ENCODE assay signal across 9 cellular contexts in genomic region chr4:57109847-57110634, GRCh38. TPM values are rescaled to one million over a fixed set of nuclear protein-coding genes. Genes with fewer than 3 reads are reported as not detected.
A peak's percentile ranks its signal among the peaks of the same experiment; 100 is the strongest.
DNase-seq lines count a peak whose midpoint lies in the region; ATAC-seq, FAIRE-seq and TF ChIP-seq lines count a peak whose summit lies in the region.
"Had no signal": no experiment of that assay in that cellular context is flagged by ENCODE, and none has a peak within 500 bp of the region (broad histone marks: within the 10 kb centered on the region; RNA-seq: fewer than 3 reads in every experiment).

A gene with protein sequence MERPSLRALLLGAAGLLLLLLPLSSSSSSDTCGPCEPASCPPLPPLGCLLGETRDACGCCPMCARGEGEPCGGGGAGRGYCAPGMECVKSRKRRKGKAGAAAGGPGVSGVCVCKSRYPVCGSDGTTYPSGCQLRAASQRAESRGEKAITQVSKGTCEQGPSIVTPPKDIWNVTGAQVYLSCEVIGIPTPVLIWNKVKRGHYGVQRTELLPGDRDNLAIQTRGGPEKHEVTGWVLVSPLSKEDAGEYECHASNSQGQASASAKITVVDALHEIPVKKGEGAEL (minus strand): TSS chr4:57110385. CDS start chr4:57110351, 34 bp downstream.

- H3K27me3 ChIP-seq in ACC112 (ENCODE audit: insufficient read depth, low read length) (no peaks in the 10 kb centered on the region), gastroesophageal sphincter (no peaks in the 10 kb centered on the region)

- H3K36me3 Mint-ChIP-seq in activated T-helper 17 cell treated with anti-CD3 and anti-CD28 coated beads, Interleukin-2, amount 50 U/mL, for 72 hours (ENCODE audit: low read depth): peaks cover 5% of the 10 kb centered on the region
- H3K36me3 Mint-ChIP-seq in nephron progenitor cell (ENCODE audit: low read depth): no peaks in the 10 kb centered on the region

- H3K27ac ChIP-seq in ACC112 (ENCODE audit: low read depth, low read length): peak within 1 kb of the TSS; percentile 96
- peak within 1 kb of the TSS; percentile 93 to 99 (median 98) for H3K27ac ChIP-seq in gastroesophageal sphincter

- H3K4me1 ChIP-seq in ACC112 (ENCODE audit: control insufficient read depth, insufficient read depth, low read length, unreplicated experiment): peaks cover 25% of the 10 kb centered on the region
- H3K4me1 ChIP-seq in gastroesophageal sphincter: peaks cover 0 to 48% (median 0%) of the 10 kb centered on the region in 3 donors

- H3K4me3 ChIP-seq in ACC112 (ENCODE audit: low read depth, low read length) (peak within 1 kb of the TSS; percentile 95), gastroesophageal sphincter (peak within 1 kb of the TSS; percentile 76 to 96)

- peak in 3 of 4 experiments; percentile 29 to 63 (median 30) for TF ChIP-seq CTCF in gastroesophageal sphincter (IDR thresholded peaks at IDR 0.05)
- no peak for TF ChIP-seq CTCF in nephron progenitor cell (IDR thresholded peaks at IDR 0.05)

- H3K9me3 ChIP-seq in gastroesophageal sphincter: no peaks in the 10 kb centered on the region

- H3K4me1 Mint-ChIP-seq in activated T-helper 17 cell treated with anti-CD3 and anti-CD28 coated beads, Interleukin-2, amount 50 U/mL, for 72 hours: peaks cover 9% of the 10 kb centered on the region
- peaks cover 18% of the 10 kb centered on the region for H3K4me1 Mint-ChIP-seq in nephron progenitor cell

- peaks cover 47% of the 10 kb centered on the region for H3K79me2 ChIP-seq in ACC112 (ENCODE audit: control insufficient read depth, insufficient read depth, low read length, unreplicated experiment)

- H3K27ac Mint-ChIP-seq in activated T-helper 17 cell treated with anti-CD3 and anti-CD28 coated beads, Interleukin-2, amount 50 U/mL, for 72 hours: no peak within 1 kb of the TSS
- no peak within 1 kb of the TSS for H3K27ac Mint-ChIP-seq in nephron progenitor cell

- peak within 1 kb of the TSS; percentile 96 for H2AFZ ChIP-seq in ACC112 (ENCODE audit: low read length, unreplicated experiment)

- H3K27me3 Mint-ChIP-seq in activated T-helper 17 cell treated with anti-CD3 and anti-CD28 coated beads, Interleukin-2, amount 50 U/mL, for 72 hours: peaks cover 70% of the 10 kb centered on the region
- H3K27me3 Mint-ChIP-seq in nephron progenitor cell (ENCODE audit: low read depth, poor library complexity): peaks cover 70% of the 10 kb centered on the region

- peak within 1 kb of the TSS; percentile 81 for H3K4me3 Mint-ChIP-seq in activated T-helper 17 cell treated with anti-CD3 and anti-CD28 coated beads, Interleukin-2, amount 50 U/mL, for 72 hours
- peak within 1 kb of the TSS; percentile 92 for H3K4me3 Mint-ChIP-seq in nephron progenitor cell

- ATAC-seq in GM18502 (IDR thresholded peaks at IDR 0.05; ENCODE audit: poor library complexity, unreplicated experiment): peak; percentile 45
- peak; percentile 21 for ATAC-seq in activated T-helper 17 cell treated with anti-CD3 and anti-CD28 coated beads, Interleukin-2, amount 50 U/mL, for 72 hours (replicated peaks)
- ATAC-seq in gastroesophageal sphincter: peak; percentile 93
- ATAC-seq in HG03045 (IDR thresholded peaks at IDR 0.05; ENCODE audit: unreplicated experiment): no peak
- ATAC-seq: HCT116 had no signal

- no peak for TF ChIP-seq EP300 in gastroesophageal sphincter (IDR thresholded peaks at IDR 0.05)

- peak; percentile 94 to 98 for TF ChIP-seq POLR2A in gastroesophageal sphincter (IDR thresholded peaks at IDR 0.05)

- no CpG with 5 or more reads among the region's 101 CpGs for WGBS in gastroesophageal sphincter (ENCODE audit: low coverage in 1 of 2), 2 donors

- no peaks in the 10 kb centered on the region for H3K9me3 Mint-ChIP-seq in activated T-helper 17 cell treated with anti-CD3 and anti-CD28 coated beads, Interleukin-2, amount 50 U/mL, for 72 hours
- no peaks in the 10 kb centered on the region for H3K9me3 Mint-ChIP-seq in nephron progenitor cell

- DNase-seq in HTR-8/SVneo (ENCODE audit: insufficient read length, low spot score) (peak; percentile 41), nephron progenitor cell (peak; percentile 52)
- no peak for DNase-seq in stimulated activated CD4-positive, alpha-beta T cell treated with anti-CD3 and anti-CD28 coated beads, Interleukin-2, amount 100 ng/mL, for 48 hours

- H3K36me3 ChIP-seq in ACC112 (ENCODE audit: insufficient read depth, low read length): peaks cover 15% of the 10 kb centered on the region
- no peaks in the 10 kb centered on the region for H3K36me3 ChIP-seq in gastroesophageal sphincter

- no peak for FAIRE-seq in HTR-8/SVneo (lab: Jason Lieb, UNC)

RNA-seq across cellular contexts. Expression of the gene that starts here (rescaled TPM):
- not detected for total RNA-seq in activated T-helper 17 cell treated with anti-CD3 and anti-CD28 coated beads, Interleukin-2, amount 50 U/mL, for 72 hours
- total RNA-seq in gastroesophageal sphincter: 100 to 1,000 TPM; 478 to 876 (median 798) TPM

Comparison
In these comparisons a context has a peak if more than half of its experiments do, and no peak if none do; other contexts are left out.
1. RNA of the gene that starts here (total RNA-seq): 478 to 876 TPM in gastroesophageal sphincter; not detected in activated T-helper 17 cell treated with anti-CD3 and anti-CD28 coated beads, Interleukin-2, amount 50 U/mL, for 72 hours; every median in the first group is over 100 times any median in the second.
2. Peak in ATAC-seq in activated T-helper 17 cell treated with anti-CD3 and anti-CD28 coated beads, Interleukin-2, amount 50 U/mL, for 72 hours; RNA of the gene not detected or under 1 TPM.
3. DNase-seq: peak in HTR-8/SVneo (single experiment) and nephron progenitor cell (single experiment); none in stimulated activated CD4-positive, alpha-beta T cell treated with anti-CD3 and anti-CD28 coated beads, Interleukin-2, amount 100 ng/mL, for 48 hours (0 of 2).